ENCODE assay signal across 21 cellular contexts in the genomic region with DNA sequence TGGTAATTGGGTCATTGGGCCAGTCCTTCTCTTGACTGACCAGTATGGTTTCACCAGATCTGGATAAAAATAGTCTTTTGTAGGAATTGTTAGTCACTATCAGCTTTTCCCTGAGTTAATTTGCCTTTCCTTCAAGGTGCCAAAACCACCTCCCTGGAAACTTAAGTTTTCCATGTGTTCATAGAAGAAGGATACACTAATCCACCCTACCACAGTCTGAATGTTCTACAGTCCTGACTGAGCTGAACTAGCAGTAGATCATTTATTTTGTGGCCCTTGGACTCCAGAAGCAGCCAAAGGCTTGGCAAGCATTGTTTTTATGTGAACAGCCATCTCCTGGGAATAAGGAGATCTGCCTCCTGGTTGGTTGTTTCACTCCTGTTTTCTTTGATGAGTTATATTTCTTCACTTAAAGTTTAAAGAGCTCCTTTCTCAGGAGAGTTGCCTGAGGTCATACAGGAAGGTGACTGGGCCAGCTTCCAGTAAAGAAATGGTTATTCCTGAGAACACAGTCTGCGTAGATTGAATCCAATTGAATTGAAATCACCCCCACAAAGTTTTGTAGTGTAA.
"Had no signal": no experiment of that assay in that cellular context is flagged by ENCODE, and none has a peak within 500 bp of the region (broad histone marks: within the 10 kb centered on the region; RNA-seq: fewer than 3 reads in every experiment).

No MANE protein-coding gene starts in this region.

- H3K27me3 ChIP-seq: cardiac muscle cell, left lung had no signal

- H3K4me3 ChIP-seq: cardiac muscle cell, left lung had no signal

- H3K4me1 ChIP-seq: left lung had no signal

- DNase-seq: activated CD4-positive, alpha-beta T cell treated with anti-CD3 and anti-CD28 coated beads, Interleukin-2, amount 10 ng/mL, durations not matched to agents 24 days and 14 days; activated CD8-positive, alpha-beta T cell treated with anti-CD3 and anti-CD28 coated beads for 36 hours; activated naive CD4-positive, alpha-beta T cell treated with anti-CD3 and anti-CD28 coated beads, Interleukin-2, amount 10 ng/mL, durations not matched to agents 7 days and 5 days; activated naive CD8-positive, alpha-beta T cell treated with anti-CD3 and anti-CD28 coated beads, Interleukin-2, amount 50 U/mL, for 24 hours; activated T-cell treated with anti-CD3 and anti-CD28 coated beads, Interleukin-2, amount 50 U/mL, for 24 hours; aorta; effector memory CD8-positive, alpha-beta T cell; hypothalamus; left lung; midbrain; nephron progenitor cell; nucleus accumbens; posterior cingulate gyrus; stimulated activated CD4-positive, alpha-beta T cell treated with anti-CD3 and anti-CD28 coated beads, Interleukin-12 subunit alpha, Interleukin-12 subunit beta, amount 100 ng/mL, for 4 hours; stimulated activated CD4-positive, alpha-beta T cell treated with anti-CD3 and anti-CD28 coated beads, Interleukin-1b, Interleukin-23, amount 100 ng/mL, for 48 hours; stimulated activated CD8-positive, alpha-beta memory T cell treated with anti-CD3 and anti-CD28 coated beads, Interleukin-4, amount 100 ng/mL, for 48 hours; stimulated activated naive CD4-positive, alpha-beta T cell; T1000; trophoblast cell had no signal

- FAIRE-seq: frontal cortex had no signal

- H3K36me3 ChIP-seq: cardiac muscle cell, left lung had no signal

- ATAC-seq: activated CD8-positive, alpha-beta T cell treated with anti-CD3 and anti-CD28 coated beads for 36 hours; activated naive CD8-positive, alpha-beta T cell treated with anti-CD3 and anti-CD28 coated beads, Interleukin-2, amount 50 U/mL, for 24 hours; effector memory CD8-positive, alpha-beta T cell; left lung had no signal

- H3K9me3 ChIP-seq: left lung had no signal

- H3K27ac ChIP-seq: cardiac muscle cell, left lung had no signal
